24 cellular contexts compared by ENCODE assay signal in genomic region chr16:75293173-75293572, GRCh38. TPM values are rescaled to one million over a fixed set of nuclear protein-coding genes. Genes with fewer than 3 reads are reported as not detected.
A peak's percentile ranks its signal among the peaks of the same experiment; 100 is the strongest.
DNase-seq lines count a peak whose midpoint lies in the region; ATAC-seq, FAIRE-seq and TF ChIP-seq lines count a peak whose summit lies in the region.
"Had no signal": no experiment of that assay in that cellular context is flagged by ENCODE, and none has a peak within 500 bp of the region (broad histone marks: within the 10 kb centered on the region; RNA-seq: fewer than 3 reads in every experiment).

No MANE protein-coding gene starts in this region.

- no peaks in the 10 kb centered on the region for H3K9me3 Mint-ChIP-seq in activated T-cell treated with anti-CD3 and anti-CD28 coated beads, Interleukin-2, amount 50 U/mL, for 4 hours
- H3K9me3 Mint-ChIP-seq in endodermal cell, result no peaks in the 10 kb centered on the region

- H3K27me3 ChIP-seq in HepG2 (ENCODE audit: control insufficient read depth in 1 of 2, insufficient read depth in 2 of 2, low read length in 2 of 2) (no peaks in the 10 kb centered on the region), right lobe of liver (no peaks in the 10 kb centered on the region), gastroesophageal sphincter (no peaks in the 10 kb centered on the region), spleen (replicated peaks in 1 of 7) (no peaks in the 10 kb centered on the region), endodermal cell (ENCODE audit: control insufficient read depth, insufficient read depth, low read length, poor library complexity, severe bottlenecking) (no peaks in the 10 kb centered on the region)

- no peaks in the 10 kb centered on the region for H3K9me3 ChIP-seq in HepG2 (ENCODE audit: low read length)
- no peaks in the 10 kb centered on the region for H3K9me3 ChIP-seq in right lobe of liver
- H3K9me3 ChIP-seq in gastroesophageal sphincter, result no peaks in the 10 kb centered on the region
- no peaks in the 10 kb centered on the region for H3K9me3 ChIP-seq in spleen
- no peaks in the 10 kb centered on the region for H3K9me3 ChIP-seq in endodermal cell (ENCODE audit: control insufficient read depth, low read length)
- H3K9me3 ChIP-seq: SK-N-SH had no signal

- POLR2A ChIA-PET in HepG2 (lab: Yijun Ruan, JAX), result interaction anchor here (4.4 kb wide), 1 partner anchor 12 kb away, joined by 21 read pairs; no protein-coding TSS in a partner anchor

- no peaks in the 10 kb centered on the region for H4K20me1 ChIP-seq in HepG2 (ENCODE audit: insufficient read depth, low read length)

- H3K4me3 Mint-ChIP-seq in activated T-cell treated with anti-CD3 and anti-CD28 coated beads, Interleukin-2, amount 50 U/mL, for 4 hours, result no peak overlapping the region
- H3K4me3 Mint-ChIP-seq in endodermal cell, result no peak overlapping the region
- H3K4me3 Mint-ChIP-seq: CD8-positive, alpha-beta memory T cell had no signal

- 96% methylated on average over 4 of the region's 4 CpGs for WGBS in HepG2 (ENCODE audit: low lambda C conversion rate)
- 96% methylated on average over 4 of the region's 4 CpGs for WGBS in right lobe of liver (ENCODE audit: insufficient coverage, low coverage, low lambda C conversion rate, missing lambda C conversion rate)
- 75 to 87% methylated on average over 3 to 4 of the region's 4 CpGs for WGBS in gastroesophageal sphincter (ENCODE audit: low coverage in 1 of 2), 2 donors
- 75 to 98% (median 94%) methylated on average over 4 of the region's 4 CpGs for WGBS in spleen, 5 donors
- WGBS in endodermal cell (ENCODE audit: insufficient coverage in 1 of 2, insufficient read length in 1 of 2), 2 experiments, result 94 to 100% methylated on average over 1 to 4 of the region's 4 CpGs

- intact Hi-C loops in HepG2 (cut with micrococcal nuclease; ENCODE audit: unreplicated experiment) (no loop called here), right lobe of liver (cut with DNase I) (no loop called here), spleen (cut with DNase I; ENCODE audit: low total_unique reads) (no loop called here)

- H3K4me3 ChIP-seq in HepG2 (replicated peaks in 1 of 3; ENCODE audit: insufficient read depth in 1 of 3, low read depth in 2 of 3, low read length in 3 of 3), result no peak overlapping the region
- H3K4me3 ChIP-seq in right lobe of liver, result no peak overlapping the region
- no peak overlapping the region for H3K4me3 ChIP-seq in gastroesophageal sphincter
- H3K4me3 ChIP-seq in spleen, result no peak overlapping the region
- H3K4me3 ChIP-seq in endodermal cell (ENCODE audit: low read length), result no peak overlapping the region

- no TSS peak for BruUV-seq in HepG2 (replicated peaks; lab: Mats Ljungman, UMichigan)

- TF ChIP-seq CTCF in HepG2 (CRISPR knock-in tag; IDR thresholded peaks at IDR 0.05), result no peak
- TF ChIP-seq CTCF in right lobe of liver (IDR thresholded peaks at IDR 0.05), result no peak
- TF ChIP-seq CTCF in gastroesophageal sphincter (IDR thresholded peaks at IDR 0.05), result no peak
- TF ChIP-seq CTCF in spleen (IDR thresholded peaks at IDR 0.05 in 8 of 11, conservative IDR thresholded peaks at IDR 0.05 in 3 of 11), result no peak
- TF ChIP-seq CTCF in endodermal cell (conservative IDR thresholded peaks at IDR 0.05), result no peak

- FAIRE-seq in HepG2 (lab: Jason Lieb, UNC), result no peak
- FAIRE-seq: G401.6, GM18507 had no signal

- H2AFZ ChIP-seq in HepG2 (ENCODE audit: low read length), result no peak overlapping the region

- H3K36me3 Mint-ChIP-seq in activated T-cell treated with anti-CD3 and anti-CD28 coated beads, Interleukin-2, amount 50 U/mL, for 4 hours (ENCODE audit: insufficient read depth), result peaks cover 43% of the 10 kb centered on the region
- peaks cover 42% of the 10 kb centered on the region for H3K36me3 Mint-ChIP-seq in endodermal cell (ENCODE audit: low read depth)

- H3K9ac ChIP-seq in HepG2 (ENCODE audit: insufficient read depth, low read depth, low read length) (no peak overlapping the region), endodermal cell (ENCODE audit: extremely low read depth, low read length, poor library complexity, severe bottlenecking) (no peak overlapping the region)
- H3K9ac ChIP-seq: SK-N-SH had no signal

- H3K27ac Mint-ChIP-seq in endodermal cell, result no peak overlapping the region
- H3K27ac Mint-ChIP-seq: CD8-positive, alpha-beta memory T cell had no signal

- TF ChIP-seq RAD21 in HepG2 (CRISPR knock-in tag; IDR thresholded peaks at IDR 0.05), result no peak

- peaks cover 2% of the 10 kb centered on the region for H3K27me3 Mint-ChIP-seq in activated T-cell treated with anti-CD3 and anti-CD28 coated beads, Interleukin-2, amount 50 U/mL, for 4 hours (ENCODE audit: low read depth)
- no peaks in the 10 kb centered on the region for H3K27me3 Mint-ChIP-seq in endodermal cell (ENCODE audit: insufficient read depth)

- DNase-seq in HepG2 (ENCODE audit: low spot score), result no peak
- no peak for DNase-seq in right lobe of liver
- no peak for DNase-seq in spleen
- no peak for DNase-seq in activated T-cell treated with anti-CD3 and anti-CD28 coated beads, Interleukin-2, amount 50 U/mL, for 4 hours
- DNase-seq in endodermal cell, result no peak
- DNase-seq in SW 1271 (lab: John Stamatoyannopoulos, UW), result no peak
- DNase-seq: Calu3; CD8-positive, alpha-beta memory T cell; DMS153; KG1; NCI-H1092; NCI-H1436 treated with DMSO at 0.1 percent for 48 hours; NCI-H1930; NCI-H2227 treated with DMSO at 0.1 percent for 48 hours; NCI-H510A; SHP77 treated with DMSO at 0.1 percent for 48 hours; SK-N-SH had no signal

- in situ Hi-C loops in HepG2 (cut with HindIII; ENCODE audit: extremely low pct_ligation_motif_present, low pct_unique_long_range_greater_than_20kb), result no loop called here

- no peak overlapping the region for H3K27ac ChIP-seq in HepG2 (ENCODE audit: extremely low read length, insufficient read depth, low read length)
- H3K27ac ChIP-seq in right lobe of liver, result no peak overlapping the region
- peak overlapping the region in 3 of 4 donors; percentile 44 to 60 (median 46) for H3K27ac ChIP-seq in gastroesophageal sphincter
- H3K27ac ChIP-seq in spleen, result peak overlapping the region in 6 of 8 donors; percentile 5 to 83 (median 53)
- H3K27ac ChIP-seq in endodermal cell (ENCODE audit: low read depth, low read length), result no peak overlapping the region
- H3K27ac ChIP-seq: 22Rv1, C4-2B, RWPE1 had no signal

- TF ChIP-seq EP300 in HepG2 (IDR thresholded peaks at IDR 0.05; ENCODE audit: low read depth in 2 of 2, low read length in 2 of 2) (no peak), HepG2 (CRISPR knock-in tag; IDR thresholded peaks at IDR 0.05; ENCODE audit: borderline replicate concordance) (no peak), gastroesophageal sphincter (IDR thresholded peaks at IDR 0.05) (no peak)

- no peak overlapping the region for H3K4me2 ChIP-seq in HepG2 (ENCODE audit: low read depth, low read length)
- H3K4me2 ChIP-seq: SK-N-SH had no signal

- TF ChIP-seq POLR2A in HepG2 (IDR thresholded peaks at IDR 0.05; ENCODE audit: insufficient read depth in 1 of 2, low read depth in 2 of 2, low read length in 2 of 2), result no peak
- no peak for TF ChIP-seq POLR2A in right lobe of liver (IDR thresholded peaks at IDR 0.05)
- no peak for TF ChIP-seq POLR2A in gastroesophageal sphincter (IDR thresholded peaks at IDR 0.05)
- no peak for TF ChIP-seq POLR2A in spleen (IDR thresholded peaks at IDR 0.05)

- H3K4me1 Mint-ChIP-seq in activated T-cell treated with anti-CD3 and anti-CD28 coated beads, Interleukin-2, amount 50 U/mL, for 4 hours (ENCODE audit: low read depth), result peaks cover 13% of the 10 kb centered on the region
- H3K4me1 Mint-ChIP-seq in endodermal cell, result peaks cover 3% of the 10 kb centered on the region

- no peaks in the 10 kb centered on the region for H3K79me2 ChIP-seq in HepG2 (ENCODE audit: insufficient read depth, low read length)

- H3K36me3 ChIP-seq in HepG2 (replicated peaks in 1 of 2; ENCODE audit: control insufficient read depth in 1 of 2, insufficient read depth in 2 of 2, low read length in 2 of 2), result peaks cover 42 to 73% of the 10 kb centered on the region in 2 experiments
- H3K36me3 ChIP-seq in right lobe of liver, result peaks cover 0 to 26% (median 10%) of the 10 kb centered on the region in 4 donors
- peaks cover 0 to 59% of the 10 kb centered on the region in 2 donors for H3K36me3 ChIP-seq in gastroesophageal sphincter
- peaks cover 0 to 84% (median 25%) of the 10 kb centered on the region in 6 donors for H3K36me3 ChIP-seq in spleen
- peaks cover 52% of the 10 kb centered on the region for H3K36me3 ChIP-seq in endodermal cell (ENCODE audit: control insufficient read depth, insufficient read depth, low read length)

- H3K4me1 ChIP-seq in HepG2 (ENCODE audit: insufficient read depth, low read length), result peaks cover 16% of the 10 kb centered on the region
- peaks cover 0 to 4% (median 0%) of the 10 kb centered on the region in 4 donors for H3K4me1 ChIP-seq in right lobe of liver
- peaks cover 0 to 25% (median 0%) of the 10 kb centered on the region in 3 donors for H3K4me1 ChIP-seq in gastroesophageal sphincter
- peaks cover 0 to 55% (median 31%) of the 10 kb centered on the region in 6 donors for H3K4me1 ChIP-seq in spleen
- no peaks in the 10 kb centered on the region for H3K4me1 ChIP-seq in endodermal cell (ENCODE audit: control insufficient read depth, insufficient read depth, low read length)

- CTCF ChIA-PET in HepG2 (lab: Yijun Ruan, JAX; ENCODE audit: low intra/inter-chr PET ratio, low total read pairs), result no interaction called here

- ATAC-seq in HepG2, result no peak
- no peak for ATAC-seq in right lobe of liver
- ATAC-seq in gastroesophageal sphincter, result no peak
- no peak for ATAC-seq in HG02852 (IDR thresholded peaks at IDR 0.05; ENCODE audit: unreplicated experiment)
- ATAC-seq in activated T-cell treated with anti-CD3 and anti-CD28 coated beads, Interleukin-2, amount 50 U/mL, for 4 hours, result no peak

RNA-seq across cellular contexts. Expression of gene BCAR1, which starts 41.7 kb away (rescaled TPM):
- total RNA-seq in HepG2 (2016; rRNA removed; fragmentation: Illumina TruSeq; extraction: Trizol) (35.9 and 48.1 TPM in 2 replicates), right lobe of liver (100 to 1,000 TPM in 1 of 6 experiments, 10 to 100 TPM in 5; 29.2 to 108 (median 51.2) TPM), gastroesophageal sphincter (10 to 100 TPM; 34.6 to 63.7 (median 37.0) TPM), spleen (100 to 1,000 TPM in 3 of 7 donors, 10 to 100 TPM in 4; 62.2 to 164 (median 79.8) TPM), endodermal cell (10 to 100 TPM; 56.2 to 74.3 TPM)
- total RNA-seq in HepG2 (2016; cell fraction: cytosol; rRNA removed; fragmentation: Illumina TruSeq; extraction: Trizol; ENCODE audit: low read depth), result 13.1 and 14.5 TPM in 2 replicates
- total RNA-seq in HepG2 (2016; cell fraction: insoluble cytoplasmic fraction; rRNA removed; fragmentation: Illumina TruSeq; extraction: Trizol), result 33.1 and 51.1 TPM in 2 replicates
- total RNA-seq in HepG2 (2016; cell fraction: membrane; rRNA removed; fragmentation: Illumina TruSeq; extraction: Trizol), result 38.7 and 43.1 TPM in 2 replicates
- 38.1 and 45.0 TPM in 2 replicates for total RNA-seq in HepG2 (2016; cell fraction: nucleus; rRNA removed; fragmentation: Illumina TruSeq; extraction: Trizol)
- polyA plus RNA-seq in HepG2 (2011; rRNA removed) (51.7 and 57.8 TPM in 2 replicates), spleen (10 to 100 TPM; 14.6 to 71.2 (median 29.7) TPM)
- 31.6 and 53.3 TPM in 2 replicates for polyA plus RNA-seq in HepG2 (2011; cell fraction: cytosol; rRNA removed)
- 202 and 242 TPM in 2 replicates for polyA plus RNA-seq in HepG2 (2011; cell fraction: nucleus; rRNA removed)
- 39.6 and 65.3 TPM in 2 replicates for polyA plus RNA-seq in HepG2 (2012)
- polyA plus RNA-seq in HepG2 (2016; cell fraction: cytosol; fragmentation: Illumina TruSeq; extraction: Trizol; ENCODE audit: low read depth), result 13.2 and 13.9 TPM in 2 replicates
- polyA plus RNA-seq in HepG2 (2016; cell fraction: insoluble cytoplasmic fraction; fragmentation: Illumina TruSeq; extraction: Trizol; ENCODE audit: low read depth), result 47.9 and 56.1 TPM in 2 replicates
- polyA plus RNA-seq in HepG2 (2016; cell fraction: membrane; fragmentation: Illumina TruSeq; extraction: Trizol; ENCODE audit: low read depth), result 24.5 and 27.8 TPM in 2 replicates
- 68.9 and 74.0 TPM in 2 replicates for polyA plus RNA-seq in HepG2 (2016; cell fraction: nucleus; fragmentation: Illumina TruSeq; extraction: Trizol; ENCODE audit: insufficient read depth, low read depth)
- polyA minus RNA-seq in HepG2 (2011; rRNA and poly(A)+ RNA removed; ENCODE audit: low replicate concordance), result 35.0 and 120 TPM in 2 replicates
- polyA minus RNA-seq in HepG2 (2011; cell fraction: cytosol; rRNA and poly(A)+ RNA removed), result 32.5 and 33.4 TPM in 2 replicates
- 77.6 and 107 TPM in 2 replicates for polyA minus RNA-seq in HepG2 (2011; cell fraction: nucleus; rRNA and poly(A)+ RNA removed)
- total RNA-seq in activated T-cell treated with anti-CD3 and anti-CD28 coated beads, Interleukin-2, amount 50 U/mL, for 4 hours, result 1 to 10 TPM; 1.5 to 4.3 (median 2.9) TPM
- 38.6 TPM for polyA plus RNA-seq in endodermal cell (2013, experiment 1 of 2)
- polyA plus RNA-seq in endodermal cell (2013, experiment 2 of 2), result 33.2 TPM
- polyA plus RNA-seq: CD8-positive, alpha-beta memory T cell had no signal

Comparison
In these comparisons a context has a peak if more than half of its experiments do, and no peak if none do; other contexts are left out.
1. H3K27ac ChIP-seq: peak in gastroesophageal sphincter (3 of 4) and spleen (6 of 8); none in HepG2 (single experiment), right lobe of liver (0 of 3) and endodermal cell (single experiment).